2 cellular contexts compared by ENCODE assay signal in genomic region chr15:39898317-39898716, GRCh38.
TF ChIP-seq lines count a peak whose summit lies in the region.

No MANE protein-coding gene starts in this region.

TF ChIP-seq in IMR-90, 13 proteins besides CTCF, POLR2A, EP300 and RAD21:
- TF ChIP-seq USF2 (IDR thresholded peaks at IDR 0.05; ENCODE audit: low read depth, low read length) = no peak
- TF ChIP-seq MAZ (IDR thresholded peaks at IDR 0.05; ENCODE audit: borderline replicate concordance, low read depth, low read length) = no peak
- TF ChIP-seq FOS (IDR thresholded peaks at IDR 0.05; ENCODE audit: low read depth, low read length) = no peak
- TF ChIP-seq MXI1 (IDR thresholded peaks at IDR 0.05; ENCODE audit: borderline replicate concordance, low read depth, low read length) = no peak
- no peak for TF ChIP-seq RFX5 (IDR thresholded peaks at IDR 0.05; ENCODE audit: low read depth, low read length)
- no peak for TF ChIP-seq CHD1 (IDR thresholded peaks at IDR 0.05; ENCODE audit: low read depth, low read length)
- no peak for TF ChIP-seq SMC3 (IDR thresholded peaks at IDR 0.05; ENCODE audit: low read depth, low read length)
- no peak for TF ChIP-seq BHLHE40 (IDR thresholded peaks at IDR 0.05; ENCODE audit: low read depth, low read length)
- TF ChIP-seq CEBPB (IDR thresholded peaks at IDR 0.05; ENCODE audit: low read depth, low read length) = no peak
- no peak for TF ChIP-seq NFE2L2 (IDR thresholded peaks at IDR 0.05; ENCODE audit: low read depth, low read length)
- no peak for TF ChIP-seq MAFK (IDR thresholded peaks at IDR 0.05; ENCODE audit: low read depth, low read length)
- no peak for TF ChIP-seq RCOR1 (IDR thresholded peaks at IDR 0.05; ENCODE audit: insufficient replicate concordance, low read length)
- TF ChIP-seq ELK1 (IDR thresholded peaks at IDR 0.05; ENCODE audit: borderline replicate concordance, low read depth, low read length) = no peak

TF ChIP-seq in WTC11, 78 proteins besides CTCF, POLR2A, EP300 and RAD21:
- TF ChIP-seq PREB (CRISPR knock-in tag; IDR thresholded peaks at IDR 0.05; ENCODE audit: borderline replicate concordance) = no peak
- no peak for TF ChIP-seq GRHL2 (CRISPR knock-in tag; IDR thresholded peaks at IDR 0.05; ENCODE audit: insufficient replicate concordance, severe bottlenecking)
- TF ChIP-seq IRF1 (CRISPR knock-in tag; IDR thresholded peaks at IDR 0.05) = no peak
- TF ChIP-seq SOX15 (CRISPR knock-in tag; IDR thresholded peaks at IDR 0.05) = no peak
- no peak for TF ChIP-seq JAZF1 (CRISPR knock-in tag; IDR thresholded peaks at IDR 0.05)
- no peak for TF ChIP-seq ZNF121 (CRISPR knock-in tag; IDR thresholded peaks at IDR 0.05)
- TF ChIP-seq STAT6 (CRISPR knock-in tag; conservative IDR thresholded peaks at IDR 0.05; ENCODE audit: low read depth) = no peak
- TF ChIP-seq MLX (CRISPR knock-in tag; IDR thresholded peaks at IDR 0.05) = no peak
- no peak for TF ChIP-seq ERG (CRISPR knock-in tag; IDR thresholded peaks at IDR 0.05)
- TF ChIP-seq ZNF232 (CRISPR knock-in tag; IDR thresholded peaks at IDR 0.05) = no peak
- TF ChIP-seq PRRX2 (CRISPR knock-in tag; IDR thresholded peaks at IDR 0.05) = no peak
- TF ChIP-seq MXD4 (CRISPR knock-in tag; IDR thresholded peaks at IDR 0.05; ENCODE audit: borderline replicate concordance) = no peak
- no peak for TF ChIP-seq ZBTB43 (CRISPR knock-in tag; IDR thresholded peaks at IDR 0.05)
- TF ChIP-seq TP53 (CRISPR knock-in tag; IDR thresholded peaks at IDR 0.05) = no peak
- TF ChIP-seq OVOL2 (CRISPR knock-in tag; IDR thresholded peaks at IDR 0.05; ENCODE audit: borderline replicate concordance) = no peak
